In the genomic region with DNA sequence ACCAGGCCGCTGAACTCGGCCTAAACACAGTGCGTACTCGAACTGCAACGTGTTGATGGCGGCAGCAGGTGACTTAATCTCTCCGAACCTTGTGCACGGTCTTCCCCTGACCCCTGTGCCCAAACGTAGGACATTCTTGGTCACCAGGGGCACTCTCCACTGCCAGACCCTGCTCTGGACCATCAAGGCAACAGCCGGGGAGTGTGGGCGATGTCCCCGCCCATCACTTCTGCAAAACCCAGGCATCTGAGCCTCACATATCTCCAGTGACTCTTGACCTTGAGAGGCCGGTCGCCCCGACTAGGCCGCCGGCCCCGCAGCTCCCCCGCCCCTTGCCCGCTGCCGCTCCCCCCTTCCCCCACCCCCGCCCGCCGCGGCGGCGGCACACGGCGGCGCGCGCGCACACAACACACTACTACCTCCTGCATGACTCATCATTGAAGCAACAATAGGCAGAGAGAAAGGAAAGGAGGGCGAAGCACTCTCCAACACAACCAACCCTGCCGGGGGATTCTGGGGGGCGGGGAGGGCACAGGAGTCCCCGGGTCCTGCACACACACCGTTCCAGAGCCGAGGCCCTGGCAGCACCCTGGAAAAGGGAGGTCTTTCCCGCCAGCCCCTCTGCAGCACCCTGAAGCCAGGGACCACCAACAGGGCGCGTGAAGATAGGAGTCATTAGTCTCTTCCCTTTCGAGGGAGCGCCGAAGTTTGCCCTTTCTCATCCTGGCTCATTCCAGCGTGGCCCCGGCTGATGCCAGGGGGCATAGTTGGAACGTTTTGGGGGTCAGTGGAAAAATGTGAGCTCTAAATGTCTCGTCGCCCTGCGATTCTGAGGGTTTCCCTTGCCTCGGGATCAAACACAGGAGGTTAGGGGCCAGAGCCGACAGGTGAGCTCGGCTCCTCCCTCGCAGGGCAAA, we compare ENCODE assay signal across 1 cellular context.
TF ChIP-seq lines count a peak whose summit lies in the region.

No MANE protein-coding gene starts in this region.

TF ChIP-seq in K562, 482 proteins besides CTCF, POLR2A, EP300 and RAD21 (continues in another document):
- TF ChIP-seq, protein P1, sequence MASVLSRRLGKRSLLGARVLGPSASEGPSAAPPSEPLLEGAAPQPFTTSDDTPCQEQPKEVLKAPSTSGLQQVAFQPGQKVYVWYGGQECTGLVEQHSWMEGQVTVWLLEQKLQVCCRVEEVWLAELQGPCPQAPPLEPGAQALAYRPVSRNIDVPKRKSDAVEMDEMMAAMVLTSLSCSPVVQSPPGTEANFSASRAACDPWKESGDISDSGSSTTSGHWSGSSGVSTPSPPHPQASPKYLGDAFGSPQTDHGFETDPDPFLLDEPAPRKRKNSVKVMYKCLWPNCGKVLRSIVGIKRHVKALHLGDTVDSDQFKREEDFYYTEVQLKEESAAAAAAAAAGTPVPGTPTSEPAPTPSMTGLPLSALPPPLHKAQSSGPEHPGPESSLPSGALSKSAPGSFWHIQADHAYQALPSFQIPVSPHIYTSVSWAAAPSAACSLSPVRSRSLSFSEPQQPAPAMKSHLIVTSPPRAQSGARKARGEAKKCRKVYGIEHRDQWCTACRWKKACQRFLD (CRISPR knock-in tag; IDR thresholded peaks at IDR 0.05): no peak
- TF ChIP-seq DPF2 (IDR thresholded peaks at IDR 0.05) (peak; percentile 36; the same call in 1 of the 2 replicates), ZNF197 (CRISPR knock-in tag; IDR thresholded peaks at IDR 0.05; ENCODE audit: low read depth) (no peak), EP400 (IDR thresholded peaks at IDR 0.05) (0 out of 2 replicates have a peak, but pooled peaks have one; percentile 52), HDGF (IDR thresholded peaks at IDR 0.05) (0 out of 2 replicates have a peak, but pooled peaks have one; percentile 67), SMARCE1 (IDR thresholded peaks at IDR 0.05) (peak; percentile 40), NONO (IDR thresholded peaks at IDR 0.05; ENCODE audit: low read depth in 2 of 2, low read length in 1 of 2) (0 out of 4 replicates have a peak, but pooled peaks of 1 of the 2 experiments have one; percentile 55), TAF9B (IDR thresholded peaks at IDR 0.05; ENCODE audit: partially characterized antibody) (peak; percentile 34), ZNF175 (CRISPR knock-in tag; IDR thresholded peaks at IDR 0.05; ENCODE audit: low read depth) (0 out of 2 replicates have a peak, but pooled peaks have one; percentile 19), CHD2 (IDR thresholded peaks at IDR 0.05; ENCODE audit: low read depth, low read length) (peak; percentile 33; the same call in 1 of the 2 replicates), BRD9 (IDR thresholded peaks at IDR 0.05; ENCODE audit: low read depth, partially characterized antibody) (peak; percentile 91), ZFX (CRISPR knock-in tag; IDR thresholded peaks at IDR 0.05) (peak; percentile 44), LEF1 (IDR thresholded peaks at IDR 0.05) (peak; percentile 15; the same call in 1 of the 2 replicates), CBX1 (IDR thresholded peaks at IDR 0.05; ENCODE audit: low read depth) (no peak), C11orf30 (IDR thresholded peaks at IDR 0.05; ENCODE audit: low read depth) (peak; percentile 60), JUN (IDR thresholded peaks at IDR 0.05; ENCODE audit: borderline replicate concordance, low read depth, low read length) (peak; percentile 58; the same call in 1 of the 2 replicates), JUN (CRISPR knock-in tag; IDR thresholded peaks at IDR 0.05; ENCODE audit: borderline replicate concordance) (no peak), NFRKB (IDR thresholded peaks at IDR 0.05; ENCODE audit: low read depth) (peak; percentile 80), YY1 (IDR thresholded peaks at IDR 0.05; ENCODE audit: borderline replicate concordance in 1 of 3, control insufficient read depth in 1 of 3, extremely low read depth in 1 of 3, insufficient read depth in 3 of 3, insufficient read length in 1 of 3, insufficient replicate concordance in 2 of 3, low read depth in 1 of 3, low read length in 2 of 3) (peak in 2 of 3 experiments; percentile 19 to 46), SMARCA4 (IDR thresholded peaks at IDR 0.05) (0 out of 2 replicates have a peak, but pooled peaks have one; percentile 42), ESRRA (IDR thresholded peaks at IDR 0.05; ENCODE audit: borderline replicate concordance, low read depth) (peak; percentile 95), EGR1 (conservative IDR thresholded peaks at IDR 0.05) (peak; percentile 41; the same call in 1 of the 2 replicates)
- TF ChIP-seq, protein P2, sequence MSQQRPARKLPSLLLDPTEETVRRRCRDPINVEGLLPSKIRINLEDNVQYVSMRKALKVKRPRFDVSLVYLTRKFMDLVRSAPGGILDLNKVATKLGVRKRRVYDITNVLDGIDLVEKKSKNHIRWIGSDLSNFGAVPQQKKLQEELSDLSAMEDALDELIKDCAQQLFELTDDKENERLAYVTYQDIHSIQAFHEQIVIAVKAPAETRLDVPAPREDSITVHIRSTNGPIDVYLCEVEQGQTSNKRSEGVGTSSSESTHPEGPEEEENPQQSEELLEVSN (IDR thresholded peaks at IDR 0.05; ENCODE audit: borderline replicate concordance in 1 of 2, extremely low read depth in 1 of 2, insufficient read depth in 1 of 2, insufficient read length in 1 of 2, low read depth in 1 of 2, low read length in 1 of 2, poor library complexity in 1 of 2, severe bottlenecking in 1 of 2): peak in 1 of 2 experiments; percentile 53
- TF ChIP-seq, protein P3, sequence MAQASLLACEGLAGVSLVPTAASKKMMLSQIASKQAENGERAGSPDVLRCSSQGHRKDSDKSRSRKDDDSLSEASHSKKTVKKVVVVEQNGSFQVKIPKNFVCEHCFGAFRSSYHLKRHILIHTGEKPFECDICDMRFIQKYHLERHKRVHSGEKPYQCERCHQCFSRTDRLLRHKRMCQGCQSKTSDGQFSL (CRISPR knock-in tag; IDR thresholded peaks at IDR 0.05): no peak
- TF ChIP-seq, protein P3 (tag; IDR thresholded peaks at IDR 0.05): peak in 1 of 2 experiments; percentile 67; a peak in 2 of 4 replicates
- TF ChIP-seq, protein P4, sequence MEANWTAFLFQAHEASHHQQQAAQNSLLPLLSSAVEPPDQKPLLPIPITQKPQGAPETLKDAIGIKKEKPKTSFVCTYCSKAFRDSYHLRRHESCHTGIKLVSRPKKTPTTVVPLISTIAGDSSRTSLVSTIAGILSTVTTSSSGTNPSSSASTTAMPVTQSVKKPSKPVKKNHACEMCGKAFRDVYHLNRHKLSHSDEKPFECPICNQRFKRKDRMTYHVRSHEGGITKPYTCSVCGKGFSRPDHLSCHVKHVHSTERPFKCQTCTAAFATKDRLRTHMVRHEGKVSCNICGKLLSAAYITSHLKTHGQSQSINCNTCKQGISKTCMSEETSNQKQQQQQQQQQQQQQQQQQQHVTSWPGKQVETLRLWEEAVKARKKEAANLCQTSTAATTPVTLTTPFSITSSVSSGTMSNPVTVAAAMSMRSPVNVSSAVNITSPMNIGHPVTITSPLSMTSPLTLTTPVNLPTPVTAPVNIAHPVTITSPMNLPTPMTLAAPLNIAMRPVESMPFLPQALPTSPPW (CRISPR knock-in tag; IDR thresholded peaks at IDR 0.05): peak; percentile 95
- TF ChIP-seq, protein P5, sequence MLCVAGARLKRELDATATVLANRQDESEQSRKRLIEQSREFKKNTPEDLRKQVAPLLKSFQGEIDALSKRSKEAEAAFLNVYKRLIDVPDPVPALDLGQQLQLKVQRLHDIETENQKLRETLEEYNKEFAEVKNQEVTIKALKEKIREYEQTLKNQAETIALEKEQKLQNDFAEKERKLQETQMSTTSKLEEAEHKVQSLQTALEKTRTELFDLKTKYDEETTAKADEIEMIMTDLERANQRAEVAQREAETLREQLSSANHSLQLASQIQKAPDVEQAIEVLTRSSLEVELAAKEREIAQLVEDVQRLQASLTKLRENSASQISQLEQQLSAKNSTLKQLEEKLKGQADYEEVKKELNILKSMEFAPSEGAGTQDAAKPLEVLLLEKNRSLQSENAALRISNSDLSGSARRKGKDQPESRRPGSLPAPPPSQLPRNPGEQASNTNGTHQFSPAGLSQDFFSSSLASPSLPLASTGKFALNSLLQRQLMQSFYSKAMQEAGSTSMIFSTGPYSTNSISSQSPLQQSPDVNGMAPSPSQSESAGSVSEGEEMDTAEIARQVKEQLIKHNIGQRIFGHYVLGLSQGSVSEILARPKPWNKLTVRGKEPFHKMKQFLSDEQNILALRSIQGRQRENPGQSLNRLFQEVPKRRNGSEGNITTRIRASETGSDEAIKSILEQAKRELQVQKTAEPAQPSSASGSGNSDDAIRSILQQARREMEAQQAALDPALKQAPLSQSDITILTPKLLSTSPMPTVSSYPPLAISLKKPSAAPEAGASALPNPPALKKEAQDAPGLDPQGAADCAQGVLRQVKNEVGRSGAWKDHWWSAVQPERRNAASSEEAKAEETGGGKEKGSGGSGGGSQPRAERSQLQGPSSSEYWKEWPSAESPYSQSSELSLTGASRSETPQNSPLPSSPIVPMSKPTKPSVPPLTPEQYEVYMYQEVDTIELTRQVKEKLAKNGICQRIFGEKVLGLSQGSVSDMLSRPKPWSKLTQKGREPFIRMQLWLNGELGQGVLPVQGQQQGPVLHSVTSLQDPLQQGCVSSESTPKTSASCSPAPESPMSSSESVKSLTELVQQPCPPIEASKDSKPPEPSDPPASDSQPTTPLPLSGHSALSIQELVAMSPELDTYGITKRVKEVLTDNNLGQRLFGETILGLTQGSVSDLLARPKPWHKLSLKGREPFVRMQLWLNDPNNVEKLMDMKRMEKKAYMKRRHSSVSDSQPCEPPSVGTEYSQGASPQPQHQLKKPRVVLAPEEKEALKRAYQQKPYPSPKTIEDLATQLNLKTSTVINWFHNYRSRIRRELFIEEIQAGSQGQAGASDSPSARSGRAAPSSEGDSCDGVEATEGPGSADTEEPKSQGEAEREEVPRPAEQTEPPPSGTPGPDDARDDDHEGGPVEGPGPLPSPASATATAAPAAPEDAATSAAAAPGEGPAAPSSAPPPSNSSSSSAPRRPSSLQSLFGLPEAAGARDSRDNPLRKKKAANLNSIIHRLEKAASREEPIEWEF (CRISPR knock-in tag; IDR thresholded peaks at IDR 0.05): no peak
- TF ChIP-seq, protein P6, sequence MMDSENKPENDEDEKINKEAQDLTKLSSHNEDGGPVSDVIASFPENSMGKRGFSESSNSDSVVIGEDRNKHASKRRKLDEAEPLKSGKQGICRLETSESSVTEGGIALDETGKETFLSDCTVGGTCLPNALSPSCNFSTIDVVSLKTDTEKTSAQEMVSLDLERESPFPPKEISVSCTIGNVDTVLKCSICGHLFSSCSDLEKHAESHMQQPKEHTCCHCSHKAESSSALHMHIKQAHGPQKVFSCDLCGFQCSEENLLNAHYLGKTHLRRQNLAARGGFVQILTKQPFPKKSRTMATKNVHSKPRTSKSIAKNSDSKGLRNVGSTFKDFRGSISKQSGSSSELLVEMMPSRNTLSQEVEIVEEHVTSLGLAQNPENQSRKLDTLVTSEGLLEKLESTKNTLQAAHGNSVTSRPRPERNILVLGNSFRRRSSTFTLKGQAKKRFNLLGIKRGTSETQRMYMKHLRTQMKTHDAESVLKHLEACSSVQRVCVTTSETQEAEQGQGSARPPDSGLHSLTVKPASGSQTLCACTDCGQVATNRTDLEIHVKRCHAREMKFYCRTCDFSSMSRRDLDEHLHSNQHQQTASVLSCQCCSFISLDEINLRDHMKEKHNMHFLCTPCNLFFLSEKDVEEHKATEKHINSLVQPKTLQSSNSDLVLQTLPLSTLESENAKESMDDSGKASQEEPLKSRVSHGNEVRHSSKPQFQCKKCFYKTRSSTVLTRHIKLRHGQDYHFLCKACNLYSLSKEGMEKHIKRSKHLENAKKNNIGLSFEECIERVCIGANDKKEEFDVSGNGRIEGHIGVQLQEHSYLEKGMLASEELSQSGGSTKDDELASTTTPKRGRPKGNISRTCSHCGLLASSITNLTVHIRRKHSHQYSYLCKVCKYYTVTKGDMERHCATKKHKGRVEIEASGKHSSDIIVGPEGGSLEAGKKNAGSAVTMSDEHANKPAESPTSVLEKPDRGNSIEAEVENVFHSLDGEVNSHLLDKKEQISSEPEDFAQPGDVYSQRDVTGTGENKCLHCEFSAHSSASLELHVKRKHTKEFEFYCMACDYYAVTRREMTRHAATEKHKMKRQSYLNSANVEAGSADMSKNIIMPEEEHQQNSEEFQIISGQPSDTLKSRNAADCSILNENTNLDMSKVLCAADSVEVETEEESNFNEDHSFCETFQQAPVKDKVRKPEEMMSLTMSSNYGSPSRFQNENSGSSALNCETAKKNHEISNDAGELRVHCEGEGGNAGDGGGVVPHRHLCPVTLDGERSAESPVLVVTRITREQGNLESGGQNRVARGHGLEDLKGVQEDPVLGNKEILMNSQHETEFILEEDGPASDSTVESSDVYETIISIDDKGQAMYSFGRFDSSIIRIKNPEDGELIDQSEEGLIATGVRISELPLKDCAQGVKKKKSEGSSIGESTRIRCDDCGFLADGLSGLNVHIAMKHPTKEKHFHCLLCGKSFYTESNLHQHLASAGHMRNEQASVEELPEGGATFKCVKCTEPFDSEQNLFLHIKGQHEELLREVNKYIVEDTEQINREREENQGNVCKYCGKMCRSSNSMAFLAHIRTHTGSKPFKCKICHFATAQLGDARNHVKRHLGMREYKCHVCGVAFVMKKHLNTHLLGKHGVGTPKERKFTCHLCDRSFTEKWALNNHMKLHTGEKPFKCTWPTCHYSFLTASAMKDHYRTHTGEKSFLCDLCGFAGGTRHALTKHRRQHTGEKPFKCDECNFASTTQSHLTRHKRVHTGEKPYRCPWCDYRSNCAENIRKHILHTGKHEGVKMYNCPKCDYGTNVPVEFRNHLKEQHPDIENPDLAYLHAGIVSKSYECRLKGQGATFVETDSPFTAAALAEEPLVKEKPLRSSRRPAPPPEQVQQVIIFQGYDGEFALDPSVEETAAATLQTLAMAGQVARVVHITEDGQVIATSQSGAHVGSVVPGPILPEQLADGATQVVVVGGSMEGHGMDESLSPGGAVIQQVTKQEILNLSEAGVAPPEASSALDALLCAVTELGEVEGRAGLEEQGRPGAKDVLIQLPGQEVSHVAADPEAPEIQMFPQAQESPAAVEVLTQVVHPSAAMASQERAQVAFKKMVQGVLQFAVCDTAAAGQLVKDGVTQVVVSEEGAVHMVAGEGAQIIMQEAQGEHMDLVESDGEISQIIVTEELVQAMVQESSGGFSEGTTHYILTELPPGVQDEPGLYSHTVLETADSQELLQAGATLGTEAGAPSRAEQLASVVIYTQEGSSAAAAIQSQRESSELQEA (IDR thresholded peaks at IDR 0.05; ENCODE audit: low read depth): no peak
- TF ChIP-seq, protein P7, sequence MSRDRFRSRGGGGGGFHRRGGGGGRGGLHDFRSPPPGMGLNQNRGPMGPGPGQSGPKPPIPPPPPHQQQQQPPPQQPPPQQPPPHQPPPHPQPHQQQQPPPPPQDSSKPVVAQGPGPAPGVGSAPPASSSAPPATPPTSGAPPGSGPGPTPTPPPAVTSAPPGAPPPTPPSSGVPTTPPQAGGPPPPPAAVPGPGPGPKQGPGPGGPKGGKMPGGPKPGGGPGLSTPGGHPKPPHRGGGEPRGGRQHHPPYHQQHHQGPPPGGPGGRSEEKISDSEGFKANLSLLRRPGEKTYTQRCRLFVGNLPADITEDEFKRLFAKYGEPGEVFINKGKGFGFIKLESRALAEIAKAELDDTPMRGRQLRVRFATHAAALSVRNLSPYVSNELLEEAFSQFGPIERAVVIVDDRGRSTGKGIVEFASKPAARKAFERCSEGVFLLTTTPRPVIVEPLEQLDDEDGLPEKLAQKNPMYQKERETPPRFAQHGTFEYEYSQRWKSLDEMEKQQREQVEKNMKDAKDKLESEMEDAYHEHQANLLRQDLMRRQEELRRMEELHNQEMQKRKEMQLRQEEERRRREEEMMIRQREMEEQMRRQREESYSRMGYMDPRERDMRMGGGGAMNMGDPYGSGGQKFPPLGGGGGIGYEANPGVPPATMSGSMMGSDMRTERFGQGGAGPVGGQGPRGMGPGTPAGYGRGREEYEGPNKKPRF (IDR thresholded peaks at IDR 0.05; ENCODE audit: low read depth, low read length): no peak
- TF ChIP-seq, protein P8, sequence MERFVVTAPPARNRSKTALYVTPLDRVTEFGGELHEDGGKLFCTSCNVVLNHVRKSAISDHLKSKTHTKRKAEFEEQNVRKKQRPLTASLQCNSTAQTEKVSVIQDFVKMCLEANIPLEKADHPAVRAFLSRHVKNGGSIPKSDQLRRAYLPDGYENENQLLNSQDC (CRISPR knock-in tag; IDR thresholded peaks at IDR 0.05): no peak
